Comparison of ENCODE assay signal across 21 cellular contexts in genomic region chr14:93302688-93303581, GRCh38. TPM values are rescaled to one million over a fixed set of nuclear protein-coding genes. Genes with fewer than 3 reads are reported as not detected.
DNase-seq lines count a peak whose midpoint lies in the region; ATAC-seq and TF ChIP-seq lines count a peak whose summit lies in the region.
"Had no signal": no experiment of that assay in that cellular context is flagged by ENCODE, and none has a peak within 500 bp of the region (broad histone marks: within the 10 kb centered on the region; RNA-seq: fewer than 3 reads in every experiment).

No MANE protein-coding gene starts in this region.

- peak; percentile 32 for ATAC-seq in GM23338
- no peak for ATAC-seq in GM21423 (IDR thresholded peaks at IDR 0.05; ENCODE audit: unreplicated experiment)
- ATAC-seq in GM21576 (IDR thresholded peaks at IDR 0.05; ENCODE audit: unreplicated experiment): no peak

- H3K9me3 ChIP-seq in WERI-Rb-1 (ENCODE audit: severe bottlenecking): no peaks in the 10 kb centered on the region
- no peaks in the 10 kb centered on the region for H3K9me3 ChIP-seq in hepatocyte (ENCODE audit: low read depth)
- H3K9me3 ChIP-seq in osteoblast (ENCODE audit: low read depth, low read length): no peaks in the 10 kb centered on the region
- H3K9me3 ChIP-seq: SJSA1 had no signal

- H3K4me3 Mint-ChIP-seq in GM23338: no peak overlapping the region
- H3K4me3 Mint-ChIP-seq: CD4-positive, alpha-beta memory T cell had no signal

- no peak overlapping the region for H3K4me3 ChIP-seq in GM23338
- H3K4me3 ChIP-seq in WERI-Rb-1 (ENCODE audit: low read depth, low read length): no peak overlapping the region
- no peak overlapping the region for H3K4me3 ChIP-seq in hepatocyte
- no peak overlapping the region for H3K4me3 ChIP-seq in osteoblast (ENCODE audit: insufficient read depth, low read length)
- H3K4me3 ChIP-seq: SJSA1 had no signal

- H3K4me1 ChIP-seq in GM23338 (ENCODE audit: insufficient read depth): peaks cover 47% of the 10 kb centered on the region
- H3K4me1 ChIP-seq in hepatocyte (ENCODE audit: insufficient read depth): peaks cover 24% of the 10 kb centered on the region
- H3K4me1 ChIP-seq in osteoblast (ENCODE audit: insufficient read depth, low read length): peaks cover 36% of the 10 kb centered on the region
- H3K4me1 ChIP-seq: SJSA1 had no signal

- H3K4me2 ChIP-seq in GM23338: no peak overlapping the region
- H3K4me2 ChIP-seq in hepatocyte: no peak overlapping the region
- H3K4me2 ChIP-seq in osteoblast (ENCODE audit: insufficient read depth, low read length): no peak overlapping the region
- H3K4me2 ChIP-seq: KMS-11 had no signal

- no peak overlapping the region for H3K27ac Mint-ChIP-seq in GM23338

- 95% methylated on average over 12 of the region's 12 CpGs for WGBS in hepatocyte (ENCODE audit: low lambda C conversion rate, missing lambda C conversion rate)

- no peaks in the 10 kb centered on the region for H3K36me3 Mint-ChIP-seq in GM23338 (ENCODE audit: low read depth)

- DNase-seq in GM23338 (ENCODE audit: low spot score): no peak
- DNase-seq in WERI-Rb-1: no peak
- DNase-seq in hepatocyte (ENCODE audit: low spot score): no peak
- no peak for DNase-seq in osteoblast (ENCODE audit: insufficient read length, low spot score, missing footprints)
- DNase-seq in GOT3 (lab: John Stamatoyannopoulos, UW): no peak
- DNase-seq in retina: no peak
- DNase-seq: 8988T; CD4-positive, alpha-beta memory T cell; NCI-H1436; NCI-H2029 treated with DMSO at 0.1 percent for 48 hours; NCI-H2171 treated with DMSO at 0.1 percent for 48 hours; NCI-H446 treated with DMSO at 0.1 percent for 48 hours; NCI-H748 treated with DMSO at 0.1 percent for 48 hours; RPMI8226 had no signal

- H3K4me1 Mint-ChIP-seq in GM23338: peaks cover 50% of the 10 kb centered on the region

- peaks cover 95% of the 10 kb centered on the region for H3K79me2 ChIP-seq in GM23338 (replicated peaks; ENCODE audit: insufficient read depth)
- peaks cover 91% of the 10 kb centered on the region for H3K79me2 ChIP-seq in hepatocyte
- peaks cover 85% of the 10 kb centered on the region for H3K79me2 ChIP-seq in osteoblast (ENCODE audit: insufficient read depth, low read length)

- H4K20me1 ChIP-seq in GM23338 (replicated peaks; ENCODE audit: insufficient read depth) (peaks cover 14% of the 10 kb centered on the region), hepatocyte (ENCODE audit: insufficient read depth, poor library complexity, severe bottlenecking) (peaks cover 21% of the 10 kb centered on the region), osteoblast (ENCODE audit: insufficient read depth, low read length) (peaks cover 13% of the 10 kb centered on the region)

- H3K9me2 ChIP-seq in GM23338 (ENCODE audit: insufficient read depth) (no peaks in the 10 kb centered on the region), hepatocyte (replicated peaks; ENCODE audit: insufficient read depth) (no peaks in the 10 kb centered on the region)

- no peaks in the 10 kb centered on the region for H3K9me3 Mint-ChIP-seq in GM23338
- H3K9me3 Mint-ChIP-seq: CD4-positive, alpha-beta memory T cell had no signal

- peaks cover 9% of the 10 kb centered on the region for H3K27me3 Mint-ChIP-seq in GM23338 (ENCODE audit: insufficient read depth, low read depth, poor library complexity)
- H3K27me3 Mint-ChIP-seq: CD4-positive, alpha-beta memory T cell had no signal

- no peaks in the 10 kb centered on the region for H3F3A ChIP-seq in GM23338 (replicated peaks; ENCODE audit: low read depth)

- H3K27ac ChIP-seq in GM23338 (ENCODE audit: low read depth) (peak overlapping the region; percentile 80; the same call in 1 of the 2 replicates), WERI-Rb-1 (peak overlapping the region; percentile 60), hepatocyte (peak overlapping the region; percentile 90), osteoblast (ENCODE audit: low read depth, low read length) (peak overlapping the region; percentile 55)
- H3K27ac ChIP-seq: KMS-11, SJSA1 had no signal

- H3K27me3 ChIP-seq in GM23338 (ENCODE audit: insufficient read depth): no peaks in the 10 kb centered on the region
- no peaks in the 10 kb centered on the region for H3K27me3 ChIP-seq in WERI-Rb-1 (ENCODE audit: insufficient read depth, low read depth, severe bottlenecking)
- H3K27me3 ChIP-seq in hepatocyte: no peaks in the 10 kb centered on the region
- H3K27me3 ChIP-seq in osteoblast (ENCODE audit: insufficient read depth, low read length): no peaks in the 10 kb centered on the region
- H3K27me3 ChIP-seq: SJSA1 had no signal

- H2AFZ ChIP-seq in GM23338: no peak overlapping the region
- H2AFZ ChIP-seq in hepatocyte: no peak overlapping the region
- H2AFZ ChIP-seq in osteoblast (ENCODE audit: low read length): no peak overlapping the region

- no peak for TF ChIP-seq CTCF in GM23338 (conservative IDR thresholded peaks at IDR 0.05; ENCODE audit: low read depth in 2 of 2)
- no peak for TF ChIP-seq CTCF in WERI-Rb-1 (IDR thresholded peaks at IDR 0.05; ENCODE audit: low read depth, low read length)
- no peak for TF ChIP-seq CTCF in hepatocyte (IDR thresholded peaks at IDR 0.05; ENCODE audit: poor library complexity)
- no peak for TF ChIP-seq CTCF in osteoblast (IDR thresholded peaks at IDR 0.05; ENCODE audit: extremely low read depth, low read depth, low read length)

- H3K36me3 ChIP-seq in GM23338 (ENCODE audit: insufficient read depth) (no peaks in the 10 kb centered on the region), WERI-Rb-1 (0 out of 2 replicates have a peak, but pooled peaks cover 4% of the 10 kb centered on the region), hepatocyte (replicated peaks; ENCODE audit: insufficient read depth, low read depth) (no peaks in the 10 kb centered on the region), osteoblast (ENCODE audit: insufficient read depth, low read length) (no peaks in the 10 kb centered on the region)
- H3K36me3 ChIP-seq: SJSA1 had no signal

TF ChIP-seq in GM23338, 12 proteins besides CTCF, POLR2A, EP300 and RAD21 (continues in another document):
- no peak for TF ChIP-seq EZH2 (IDR thresholded peaks at IDR 0.05; ENCODE audit: low read depth, unreplicated experiment)
- TF ChIP-seq ETS1 (IDR thresholded peaks at IDR 0.05): no peak
- no peak for TF ChIP-seq JUNB (IDR thresholded peaks at IDR 0.05; ENCODE audit: unreplicated experiment)
- TF ChIP-seq EZH2phosphoT487 (IDR thresholded peaks at IDR 0.05; ENCODE audit: unreplicated experiment): no peak

RNA-seq across cellular contexts. Expression of gene BTBD7, which starts 29.9 kb away (rescaled TPM):
- 31.3 and 32.8 TPM in 2 replicates for total RNA-seq in GM23338 (2014; rRNA removed; shearing (Covaris generic))
- polyA plus RNA-seq in GM23338 (2016; fragmentation: Nextera tagmentation; extraction: Ambion mirVana) (24.4 and 28.9 TPM in 2 replicates), hepatocyte (14.4 and 14.8 TPM in 2 replicates)
- total RNA-seq in hepatocyte (24.5 and 25.8 TPM in 2 replicates), osteoblast (31.1 and 31.5 TPM in 2 replicates)

RNA-seq across cellular contexts. Expression of gene COX8C, which starts 44.0 kb away (rescaled TPM):
- not detected in 2 replicates for total RNA-seq in GM23338 (2014; rRNA removed; shearing (Covaris generic))
- polyA plus RNA-seq in GM23338 (2016; fragmentation: Nextera tagmentation; extraction: Ambion mirVana) (0.73 TPM in 1 of 2 replicates, not detected in the other), hepatocyte (not detected in 2 replicates)
- total RNA-seq in hepatocyte (not detected in 2 replicates), osteoblast (not detected in 2 replicates)
- total RNA-seq: CD4-positive, alpha-beta memory T cell; H4; M059J; SJSA1 had no signal
- polyA plus RNA-seq: BJ; CD4-positive, alpha-beta memory T cell had no signal
